1 cellular context compared by ENCODE assay signal in genomic region chr2:100814453-100814852, GRCh38.
TF ChIP-seq lines count a peak whose summit lies in the region.

No MANE protein-coding gene starts in this region.

TF ChIP-seq in HepG2, 621 proteins besides CTCF, POLR2A, EP300 and RAD21 (continued from another document and continues in another):
- TF ChIP-seq ZMAT3 (CRISPR knock-in tag; conservative IDR thresholded peaks at IDR 0.05) (no peak), PATZ1 (CRISPR knock-in tag; IDR thresholded peaks at IDR 0.05) (peak; percentile 17; the same call in 1 of the 2 replicates), PAXIP1 (CRISPR knock-in tag; conservative IDR thresholded peaks at IDR 0.05) (peak; percentile 79), KDM3A (CRISPR knock-in tag; IDR thresholded peaks at IDR 0.05; ENCODE audit: low read depth) (no peak), NFE2L2 (IDR thresholded peaks at IDR 0.05; ENCODE audit: low read length) (no peak), NR3C1 (CRISPR knock-in tag; IDR thresholded peaks at IDR 0.05) (no peak), NR2F2 (IDR thresholded peaks at IDR 0.05; ENCODE audit: borderline replicate concordance, low read depth) (no peak), ZNF589 (CRISPR knock-in tag; conservative IDR thresholded peaks at IDR 0.05) (no peak), ZNF569 (CRISPR knock-in tag; IDR thresholded peaks at IDR 0.05; ENCODE audit: borderline replicate concordance) (no peak), ZBTB37 (CRISPR knock-in tag; IDR thresholded peaks at IDR 0.05) (no peak), KDM1A (CRISPR knock-in tag; IDR thresholded peaks at IDR 0.05) (0 out of 2 replicates have a peak, but pooled peaks have one; percentile 25), KAT7 (CRISPR knock-in tag; IDR thresholded peaks at IDR 0.05; ENCODE audit: borderline replicate concordance) (no peak), ZFP36L2 (CRISPR knock-in tag; IDR thresholded peaks at IDR 0.05) (no peak), ZNF513 (CRISPR knock-in tag; conservative IDR thresholded peaks at IDR 0.05) (no peak), POLR2G (IDR thresholded peaks at IDR 0.05; ENCODE audit: low read depth, low read length) (no peak), ZNF354B (CRISPR knock-in tag; IDR thresholded peaks at IDR 0.05) (no peak), MTF2 (CRISPR knock-in tag; IDR thresholded peaks at IDR 0.05; ENCODE audit: borderline replicate concordance) (no peak), SNAPC2 (CRISPR knock-in tag; IDR thresholded peaks at IDR 0.05) (no peak), RCOR2 (CRISPR knock-in tag; IDR thresholded peaks at IDR 0.05) (peak; percentile 50), RNF219 (CRISPR knock-in tag; IDR thresholded peaks at IDR 0.05) (no peak), PCBP1 (IDR thresholded peaks at IDR 0.05; ENCODE audit: borderline replicate concordance, low read depth, low read length) (no peak), WIZ (CRISPR knock-in tag; IDR thresholded peaks at IDR 0.05) (no peak), SP4 (CRISPR knock-in tag; IDR thresholded peaks at IDR 0.05) (no peak), RBFOX2 (IDR thresholded peaks at IDR 0.05; ENCODE audit: low read depth, low read length) (no peak), ZNF607 (CRISPR knock-in tag; IDR thresholded peaks at IDR 0.05; ENCODE audit: borderline replicate concordance) (no peak), ZBTB4 (CRISPR knock-in tag; IDR thresholded peaks at IDR 0.05; ENCODE audit: borderline replicate concordance) (no peak), ZNF816 (CRISPR knock-in tag; IDR thresholded peaks at IDR 0.05; ENCODE audit: borderline replicate concordance) (no peak), MTA3 (CRISPR knock-in tag; IDR thresholded peaks at IDR 0.05) (no peak), KMT2B (CRISPR knock-in tag; IDR thresholded peaks at IDR 0.05) (no peak), ZNF44 (CRISPR knock-in tag; IDR thresholded peaks at IDR 0.05) (no peak), ATM (IDR thresholded peaks at IDR 0.05; ENCODE audit: borderline replicate concordance) (no peak), ZFP82 (CRISPR knock-in tag; IDR thresholded peaks at IDR 0.05; ENCODE audit: borderline replicate concordance) (no peak), ZSCAN22 (CRISPR knock-in tag; IDR thresholded peaks at IDR 0.05) (no peak), MTERF4 (CRISPR knock-in tag; IDR thresholded peaks at IDR 0.05) (no peak), RORA (CRISPR knock-in tag; IDR thresholded peaks at IDR 0.05) (no peak), YEATS4 (CRISPR knock-in tag; IDR thresholded peaks at IDR 0.05; ENCODE audit: borderline replicate concordance) (no peak), ZNF296 (CRISPR knock-in tag; conservative IDR thresholded peaks at IDR 0.05) (no peak), RBM22 (optimal IDR thresholded peaks at IDR 0.05; ENCODE audit: low read length) (no peak), ZFP1 (CRISPR knock-in tag; IDR thresholded peaks at IDR 0.05) (no peak; the same call in 1 of the 2 replicates), ATF5 (CRISPR knock-in tag; IDR thresholded peaks at IDR 0.05; ENCODE audit: low read depth) (no peak), CREB1 (IDR thresholded peaks at IDR 0.05) (no peak), CREB1 (CRISPR knock-in tag; IDR thresholded peaks at IDR 0.05) (peak; percentile 50; the same call in 1 of the 2 replicates), ZNF337 (CRISPR knock-in tag; IDR thresholded peaks at IDR 0.05; ENCODE audit: borderline replicate concordance, low read depth) (no peak), ZNF12 (CRISPR knock-in tag; IDR thresholded peaks at IDR 0.05) (no peak), DNMT1 (CRISPR knock-in tag; IDR thresholded peaks at IDR 0.05) (no peak), ZNF781 (CRISPR knock-in tag; IDR thresholded peaks at IDR 0.05; ENCODE audit: borderline replicate concordance, not compliant biosample characterization) (no peak), ZNF510 (CRISPR knock-in tag; IDR thresholded peaks at IDR 0.05; ENCODE audit: low read depth) (no peak), AKAP8 (CRISPR knock-in tag; IDR thresholded peaks at IDR 0.05) (no peak), ZBTB14 (CRISPR knock-in tag; IDR thresholded peaks at IDR 0.05) (no peak), TBL1XR1 (IDR thresholded peaks at IDR 0.05; ENCODE audit: borderline replicate concordance, low read length, partially characterized antibody) (no peak), CEBPB (IDR thresholded peaks at IDR 0.05; ENCODE audit: borderline replicate concordance, low read depth, low read length) (peak; percentile 85), ZGPAT (CRISPR knock-in tag; IDR thresholded peaks at IDR 0.05) (no peak)
